ENCODE assay signal across 1 cellular context in the genomic region with DNA sequence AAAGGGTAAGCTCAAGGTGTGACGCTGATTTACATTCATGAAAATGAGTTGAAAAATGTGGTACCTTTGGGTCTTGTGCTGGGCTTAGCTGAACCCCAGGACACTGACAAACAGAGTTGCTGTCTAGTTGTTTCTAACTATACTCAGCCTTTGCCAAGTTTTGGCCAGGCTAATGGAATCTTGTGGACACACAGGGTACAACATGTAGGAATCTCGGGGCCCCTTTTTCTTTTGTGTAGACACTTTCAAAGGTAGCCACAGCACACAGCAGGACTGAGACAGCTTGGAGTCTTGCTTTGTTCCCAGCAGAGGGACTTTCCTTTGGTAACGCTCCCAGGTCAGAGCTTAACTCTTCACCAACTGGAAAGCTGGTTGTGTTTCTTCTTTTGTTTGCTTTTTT.
TF ChIP-seq lines count a peak whose summit lies in the region.

No MANE protein-coding gene starts in this region.

TF ChIP-seq in A549, 52 proteins besides CTCF, POLR2A, EP300 and RAD21:
- TF ChIP-seq FOSB (CRISPR knock-in tag; IDR thresholded peaks at IDR 0.05) (no peak), KDM1A (IDR thresholded peaks at IDR 0.05; ENCODE audit: low read depth) (no peak), KDM5A (IDR thresholded peaks at IDR 0.05) (no peak)
